Comparison of ENCODE assay signal across 1 cellular context in genomic region chr10:62735464-62736188, GRCh38.
TF ChIP-seq lines count a peak whose summit lies in the region.

No MANE protein-coding gene starts in this region.

TF ChIP-seq in GM12878, 131 proteins besides CTCF, POLR2A, EP300 and RAD21 (continued from another document and continues in another):
- TF ChIP-seq ZNF592 (IDR thresholded peaks at IDR 0.05) (no peak), YY1 (IDR thresholded peaks at IDR 0.05; ENCODE audit: low read depth, low read length) (0 out of 2 replicates have a peak, but pooled peaks have one; percentile 6), IRF3 (IDR thresholded peaks at IDR 0.05) (no peak), ASH2L (IDR thresholded peaks at IDR 0.05; ENCODE audit: borderline replicate concordance, low read depth) (no peak), CBFB (IDR thresholded peaks at IDR 0.05; ENCODE audit: low read depth) (peak; percentile 75; the same call in 1 of the 2 replicates), NFXL1 (IDR thresholded peaks at IDR 0.05; ENCODE audit: borderline replicate concordance) (no peak), USF1 (IDR thresholded peaks at IDR 0.05; ENCODE audit: borderline replicate concordance, extremely low read length, insufficient read depth, low read depth, low read length) (no peak), NR2F1 (conservative IDR thresholded peaks at IDR 0.05) (no peak; the same call in 1 of the 2 replicates), JUNB (IDR thresholded peaks at IDR 0.05) (no peak; the same call in 1 of the 2 replicates), NFYA (IDR thresholded peaks at IDR 0.05; ENCODE audit: borderline replicate concordance, low read depth, low read length) (no peak), ESRRA (IDR thresholded peaks at IDR 0.05; ENCODE audit: low read length) (no peak), CREB1 (IDR thresholded peaks at IDR 0.05; ENCODE audit: low read depth) (peak; percentile 45; the same call in 1 of the 2 replicates), FOXK2 (IDR thresholded peaks at IDR 0.05) (no peak), HCFC1 (IDR thresholded peaks at IDR 0.05; ENCODE audit: low read length) (no peak), ELK1 (IDR thresholded peaks at IDR 0.05; ENCODE audit: low read depth, low read length) (no peak), SIN3A (IDR thresholded peaks at IDR 0.05; ENCODE audit: low read depth, low read length) (no peak), ZNF217 (IDR thresholded peaks at IDR 0.05) (no peak), EED (IDR thresholded peaks at IDR 0.05; ENCODE audit: low read depth) (peak; percentile 63; the same call in 1 of the 2 replicates), E2F4 (IDR thresholded peaks at IDR 0.05; ENCODE audit: low read depth, low read length) (no peak), SREBF1 (IDR thresholded peaks at IDR 0.05; ENCODE audit: low read length) (no peak), MLLT1 (IDR thresholded peaks at IDR 0.05) (no peak), POLR2AphosphoS2 (IDR thresholded peaks at IDR 0.05; ENCODE audit: low read depth, low read length) (no peak), ZSCAN29 (IDR thresholded peaks at IDR 0.05) (no peak), BCL3 (IDR thresholded peaks at IDR 0.05; ENCODE audit: borderline replicate concordance, insufficient read depth, low read depth, low read length, poor library complexity, severe bottlenecking) (no peak), IRF4 (IDR thresholded peaks at IDR 0.05; ENCODE audit: low read depth, low read length) (no peak), SMC3 (IDR thresholded peaks at IDR 0.05; ENCODE audit: borderline replicate concordance, low read length) (no peak; the same call in 1 of the 2 replicates), RBBP5 (conservative IDR thresholded peaks at IDR 0.05) (no peak), CUX1 (IDR thresholded peaks at IDR 0.05; ENCODE audit: insufficient replicate concordance, low read depth, low read length) (no peak), TCF3 (IDR thresholded peaks at IDR 0.05; ENCODE audit: borderline replicate concordance, insufficient read depth, low read depth, low read length) (0 out of 2 replicates have a peak, but pooled peaks have one; percentile 17), POLR2AphosphoS5 (IDR thresholded peaks at IDR 0.05; ENCODE audit: low read length) (no peak), FOXM1 (IDR thresholded peaks at IDR 0.05; ENCODE audit: low read depth, low read length) (peak; percentile 95), ZBTB4 (CRISPR knock-in tag; IDR thresholded peaks at IDR 0.05) (no peak), ZNF207 (IDR thresholded peaks at IDR 0.05; ENCODE audit: borderline replicate concordance) (no peak), E4F1 (IDR thresholded peaks at IDR 0.05; ENCODE audit: borderline replicate concordance, partially characterized antibody) (no peak), TBL1XR1 (IDR thresholded peaks at IDR 0.05; ENCODE audit: low read depth, low read length) (0 out of 2 replicates have a peak, but pooled peaks have one; percentile 30)
